ENCODE assay signal across 10 cellular contexts in the genomic region with DNA sequence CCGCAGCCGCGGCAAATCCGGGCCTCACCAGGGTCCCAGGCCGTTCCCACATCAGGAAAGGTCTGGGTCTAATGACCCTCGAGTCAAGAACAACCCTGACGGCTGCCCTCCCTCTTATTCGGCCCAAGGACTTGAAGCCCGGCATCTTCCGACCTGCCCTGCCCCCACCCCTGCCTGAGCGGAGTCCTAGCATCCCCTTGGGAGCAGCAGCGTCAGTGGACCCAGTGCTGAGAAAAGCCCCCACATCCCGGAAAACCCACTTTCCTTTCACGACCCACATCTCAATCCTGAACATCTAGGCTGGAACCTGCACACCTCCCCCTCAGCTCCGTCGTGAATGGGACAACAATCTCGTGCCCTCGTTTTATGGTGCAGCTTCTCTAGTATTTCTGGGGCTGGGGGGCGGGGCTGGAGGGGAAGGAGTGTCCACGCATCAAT. TPM values are rescaled to one million over a fixed set of nuclear protein-coding genes. Genes with fewer than 3 reads are reported as not detected.
A peak's percentile ranks its signal among the peaks of the same experiment; 100 is the strongest.
DNase-seq lines count a peak whose midpoint lies in the region; ATAC-seq, FAIRE-seq and TF ChIP-seq lines count a peak whose summit lies in the region.
"Had no signal": no experiment of that assay in that cellular context is flagged by ENCODE, and none has a peak within 500 bp of the region (broad histone marks: within the 10 kb centered on the region; RNA-seq: fewer than 3 reads in every experiment).

No MANE protein-coding gene starts in this region.

- H3K4me1 ChIP-seq in GM12878 (ENCODE audit: control insufficient read depth, insufficient read depth, low read length) (peaks cover 29% of the 10 kb centered on the region), lower lobe of right lung (peaks cover 44% of the 10 kb centered on the region), transverse colon (peaks cover 26 to 46% (median 37%) of the 10 kb centered on the region in 4 donors)

- H3K9me3 ChIP-seq in GM12878 (replicated peaks; ENCODE audit: control insufficient read depth, insufficient read depth, low read length): no peaks in the 10 kb centered on the region
- H3K9me3 ChIP-seq in lower lobe of right lung: no peaks in the 10 kb centered on the region
- H3K9me3 ChIP-seq in transverse colon: no peaks in the 10 kb centered on the region
- H3K9me3 ChIP-seq: pancreas had no signal

- WGBS in GM12878 (ENCODE audit: insufficient coverage, insufficient replicate concordance, low lambda C conversion rate, missing lambda C conversion rate): 43% methylated on average over 20 of the region's 20 CpGs
- 21 to 47% methylated on average over 3 to 20 of the region's 20 CpGs for WGBS in transverse colon (ENCODE audit: low coverage in 1 of 2), 2 donors

- DNase-seq in activated CD4-positive, alpha-beta T cell treated with anti-CD3 and anti-CD28 coated beads, Interleukin-2, amount 10 ng/mL, durations not matched to agents 24 days and 14 days: no peak
- no peak for DNase-seq in activated CD4-positive, alpha-beta T cell treated with anti-CD3 and anti-CD28 coated beads for 36 hours
- DNase-seq in GM12878 (ENCODE audit: low read depth, low spot score) (no peak), lower lobe of right lung (no peak), transverse colon (no peak), NCI-H1048 (lab: John Stamatoyannopoulos, UW) (no peak)
- no peak for DNase-seq in T-helper 2 cell treated with Interferon-gamma antibody and Interleukin-4, amounts not matched to agents 5 μg/mL and 100 μg/mL, for 36 hours (ENCODE audit: low spot score)
- DNase-seq: NCI-H774 had no signal

- peak overlapping the region; percentile 86 for H3K9ac ChIP-seq in GM12878 (ENCODE audit: control insufficient read depth, insufficient read depth, low read length)

- peak overlapping the region; percentile 92 for H3K4me2 ChIP-seq in GM12878 (ENCODE audit: control insufficient read depth, insufficient read depth)

- H3K4me3 ChIP-seq in GM12878 (peak overlapping the region; percentile 96), lower lobe of right lung (peak overlapping the region; percentile 81), transverse colon (peak overlapping the region in 2 of 4 donors; percentile 6 to 62)

- H3K4me3 Mint-ChIP-seq in activated CD4-positive, alpha-beta T cell treated with anti-CD3 and anti-CD28 coated beads, Interleukin-2, amount 10 ng/mL, durations not matched to agents 24 days and 14 days: no peak overlapping the region
- H3K4me3 Mint-ChIP-seq in activated CD4-positive, alpha-beta T cell treated with anti-CD3 and anti-CD28 coated beads for 36 hours: no peak overlapping the region
- no peak overlapping the region for H3K4me3 Mint-ChIP-seq in T-helper 2 cell treated with Interferon-gamma antibody and Interleukin-4, amounts not matched to agents 5 μg/mL and 100 μg/mL, for 36 hours

- BruUV-seq in GM12878 (replicated peaks; lab: Mats Ljungman, UMichigan): no TSS peak

- no peak overlapping the region for H2AFZ ChIP-seq in GM12878 (ENCODE audit: control insufficient read depth, low read depth, low read length)

- no peak for TF ChIP-seq POLR2A in GM12878 (IDR thresholded peaks at IDR 0.05; ENCODE audit: low read depth, low read length)
- TF ChIP-seq POLR2A in transverse colon (IDR thresholded peaks at IDR 0.05): no peak

- H3K36me3 ChIP-seq in GM12878 (ENCODE audit: control insufficient read depth in 2 of 2, insufficient read depth in 2 of 2, low read length in 1 of 2): peaks cover 8 to 12% of the 10 kb centered on the region in 2 experiments
- peaks cover 55% of the 10 kb centered on the region for H3K36me3 ChIP-seq in lower lobe of right lung
- H3K36me3 ChIP-seq in transverse colon: peaks cover 0 to 17% (median 7%) of the 10 kb centered on the region in 4 donors

- peak overlapping the region; percentile 96; the same call in 1 of the 2 replicates for H3K27ac ChIP-seq in GM12878 (ENCODE audit: control insufficient read depth, insufficient read depth)
- H3K27ac ChIP-seq in lower lobe of right lung: peak overlapping the region; percentile 84
- peak overlapping the region; percentile 90 to 97 (median 94) for H3K27ac ChIP-seq in transverse colon

- intact Hi-C loops in activated CD4-positive, alpha-beta T cell treated with anti-CD3 and anti-CD28 coated beads, Interleukin-2, amount 10 ng/mL, durations not matched to agents 24 days and 14 days (cut with micrococcal nuclease): loop anchor here (2.0 to 10.0 kb wide), 2 partner anchors 111 to 201 kb away; no protein-coding TSS in a partner anchor
- intact Hi-C loops in activated CD4-positive, alpha-beta T cell treated with anti-CD3 and anti-CD28 coated beads for 36 hours (cut with DNase I, micrococcal nuclease): loop anchor here in 1 of 2 experiments (5.0 kb wide), 1 partner anchor 168 kb away; the partner anchor contains the start of genes TP53 and WRAP53
- intact Hi-C loops in GM12878 (cut with micrococcal nuclease; ENCODE audit: unreplicated experiment) (loop anchor here (2.0 to 5.0 kb wide), 4 partner anchors 13 to 201 kb away; partner anchors contain the start of genes TP53 and WRAP53), lower lobe of right lung (cut with DNase I) (no loop called here), transverse colon (cut with DNase I; ENCODE audit: low total_unique reads) (loop anchor here (2.0 to 10.0 kb wide), 3 partner anchors 13 to 111 kb away; no protein-coding TSS in a partner anchor)

- TF ChIP-seq EP300 in GM12878 (IDR thresholded peaks at IDR 0.05; ENCODE audit: borderline replicate concordance in 1 of 2, control insufficient read depth in 1 of 2, low read depth in 2 of 2, low read length in 2 of 2) (no peak), transverse colon (IDR thresholded peaks at IDR 0.05; ENCODE audit: low read depth) (no peak)

- H3K9me3 Mint-ChIP-seq in activated CD4-positive, alpha-beta T cell treated with anti-CD3 and anti-CD28 coated beads, Interleukin-2, amount 10 ng/mL, durations not matched to agents 24 days and 14 days: no peaks in the 10 kb centered on the region
- H3K9me3 Mint-ChIP-seq in activated CD4-positive, alpha-beta T cell treated with anti-CD3 and anti-CD28 coated beads for 36 hours (ENCODE audit: low read depth): no peaks in the 10 kb centered on the region
- H3K9me3 Mint-ChIP-seq in T-helper 2 cell treated with Interferon-gamma antibody and Interleukin-4, amounts not matched to agents 5 μg/mL and 100 μg/mL, for 36 hours: no peaks in the 10 kb centered on the region

- CTCF ChIA-PET in activated CD4-positive, alpha-beta T cell treated with anti-CD3 and anti-CD28 coated beads for 36 hours (lab: Charles Lee): interaction anchor here (0.5 to 2.4 kb wide), 3 partner anchors 21 to 480 kb away, joined by 3 to 20 read pairs (median 4); partner anchors contain the start of gene KDM6B
- CTCF ChIA-PET in GM12878 (lab: Yijun Ruan, JAX): interaction anchor here (1.0 to 2.6 kb wide), 6 partner anchors 16 to 202 kb away, joined by 4 to 28 read pairs (median 16); no protein-coding TSS in a partner anchor

- H3K36me3 Mint-ChIP-seq in activated CD4-positive, alpha-beta T cell treated with anti-CD3 and anti-CD28 coated beads, Interleukin-2, amount 10 ng/mL, durations not matched to agents 24 days and 14 days (ENCODE audit: low read depth): peaks cover 56% of the 10 kb centered on the region
- H3K36me3 Mint-ChIP-seq in activated CD4-positive, alpha-beta T cell treated with anti-CD3 and anti-CD28 coated beads for 36 hours (ENCODE audit: low read depth): peaks cover 44% of the 10 kb centered on the region
- peaks cover 15% of the 10 kb centered on the region for H3K36me3 Mint-ChIP-seq in T-helper 2 cell treated with Interferon-gamma antibody and Interleukin-4, amounts not matched to agents 5 μg/mL and 100 μg/mL, for 36 hours (ENCODE audit: low read depth)

- in situ Hi-C loops in GM12878 (cut with MboI): no loop called here
- in situ Hi-C loops in transverse colon (cut with MboI; ENCODE audit: low pct_ligation_motif_present in 1 of 4, low pct_unique_long_range_greater_than_20kb in 1 of 4, low sequenced_read_pairs in 3 of 4): loop anchor here in 2 of 4 donors (25.0 kb wide), 1 partner anchor 132 kb away; no protein-coding TSS in a partner anchor

- no peaks in the 10 kb centered on the region; the same call in 1 of the 2 replicates for H4K20me1 ChIP-seq in GM12878 (ENCODE audit: control insufficient read depth, insufficient read depth)

- RAD21 ChIA-PET in GM12878 (lab: Charles Lee; ENCODE audit: unreplicated experiment): interaction anchor here (0.6 to 3.1 kb wide), 3 partner anchors 12 to 134 kb away, joined by 3 to 44 read pairs (median 16); partner anchors contain the start of gene KDM6B

- H3K27me3 Mint-ChIP-seq in activated CD4-positive, alpha-beta T cell treated with anti-CD3 and anti-CD28 coated beads, Interleukin-2, amount 10 ng/mL, durations not matched to agents 24 days and 14 days: no peaks in the 10 kb centered on the region
- H3K27me3 Mint-ChIP-seq in activated CD4-positive, alpha-beta T cell treated with anti-CD3 and anti-CD28 coated beads for 36 hours: no peaks in the 10 kb centered on the region
- H3K27me3 Mint-ChIP-seq in T-helper 2 cell treated with Interferon-gamma antibody and Interleukin-4, amounts not matched to agents 5 μg/mL and 100 μg/mL, for 36 hours (ENCODE audit: low read depth): no peaks in the 10 kb centered on the region

- peak overlapping the region; percentile 62 for H3K27ac Mint-ChIP-seq in activated CD4-positive, alpha-beta T cell treated with anti-CD3 and anti-CD28 coated beads, Interleukin-2, amount 10 ng/mL, durations not matched to agents 24 days and 14 days
- H3K27ac Mint-ChIP-seq in activated CD4-positive, alpha-beta T cell treated with anti-CD3 and anti-CD28 coated beads for 36 hours: no peak overlapping the region
- no peak overlapping the region for H3K27ac Mint-ChIP-seq in T-helper 2 cell treated with Interferon-gamma antibody and Interleukin-4, amounts not matched to agents 5 μg/mL and 100 μg/mL, for 36 hours

- TF ChIP-seq RAD21 in GM12878 (IDR thresholded peaks at IDR 0.05; ENCODE audit: insufficient read depth, low read depth, low read length): no peak

- H3K4me1 Mint-ChIP-seq in activated CD4-positive, alpha-beta T cell treated with anti-CD3 and anti-CD28 coated beads, Interleukin-2, amount 10 ng/mL, durations not matched to agents 24 days and 14 days: peaks cover 30% of the 10 kb centered on the region
- H3K4me1 Mint-ChIP-seq in activated CD4-positive, alpha-beta T cell treated with anti-CD3 and anti-CD28 coated beads for 36 hours: peaks cover 31% of the 10 kb centered on the region
- H3K4me1 Mint-ChIP-seq in T-helper 2 cell treated with Interferon-gamma antibody and Interleukin-4, amounts not matched to agents 5 μg/mL and 100 μg/mL, for 36 hours (ENCODE audit: low read depth): peaks cover 20% of the 10 kb centered on the region

- no peak for FAIRE-seq in GM12878 (lab: Jason Lieb, UNC)
- FAIRE-seq: pancreas had no signal

- SMC1A ChIA-PET in GM12878 (lab: Charles Lee; ENCODE audit: uncharacterized antibody, unreplicated experiment): interaction anchor here (0.6 to 0.8 kb wide), 2 partner anchors 11 to 16 kb away, joined by 3 read pairs; no protein-coding TSS in a partner anchor

- POLR2A ChIA-PET in activated CD4-positive, alpha-beta T cell treated with anti-CD3 and anti-CD28 coated beads for 36 hours (lab: Charles Lee): interaction anchor here (0.6 to 1.1 kb wide), 2 partner anchors 60 to 326 kb away, joined by 3 to 4 read pairs; partner anchors contain the start of gene RNF227
- POLR2A ChIA-PET in GM12878 (lab: Charles Lee): interaction anchor here (0.5 to 1.9 kb wide), 3 partner anchors 11 to 82 kb away, joined by 3 to 6 read pairs (median 3); no protein-coding TSS in a partner anchor

- TF ChIP-seq CTCF in GM12878 (IDR thresholded peaks at IDR 0.05 in 2 of 3, conservative IDR thresholded peaks at IDR 0.05 in 1 of 3; ENCODE audit: control insufficient read depth in 2 of 3, extremely low read depth in 1 of 3, insufficient read depth in 1 of 3, low read depth in 3 of 3, low read length in 3 of 3): no peak
- TF ChIP-seq CTCF in lower lobe of right lung (IDR thresholded peaks at IDR 0.05): no peak
- no peak for TF ChIP-seq CTCF in transverse colon (IDR thresholded peaks at IDR 0.05)

- ATAC-seq in activated CD4-positive, alpha-beta T cell treated with anti-CD3 and anti-CD28 coated beads for 36 hours: no peak
- ATAC-seq in GM12878: no peak
- no peak for ATAC-seq in lower lobe of right lung
- no peak for ATAC-seq in HG03159 (IDR thresholded peaks at IDR 0.05; ENCODE audit: unreplicated experiment)
- ATAC-seq: pancreas had no signal

- peaks cover 17% of the 10 kb centered on the region for H3K79me2 ChIP-seq in GM12878 (ENCODE audit: control insufficient read depth, insufficient read depth, low read length)

- H3K27me3 ChIP-seq in GM12878 (replicated peaks in 1 of 2; ENCODE audit: control insufficient read depth in 2 of 2, insufficient read depth in 2 of 2, low read length in 1 of 2) (no peaks in the 10 kb centered on the region), lower lobe of right lung (ENCODE audit: low read depth) (no peaks in the 10 kb centered on the region), transverse colon (no peaks in the 10 kb centered on the region)
- H3K27me3 ChIP-seq: pancreas had no signal

RNA-seq across cellular contexts. Expression of gene TMEM88, which starts 0.8 kb away (rescaled TPM):
- total RNA-seq in activated CD4-positive, alpha-beta T cell treated with anti-CD3 and anti-CD28 coated beads, Interleukin-2, amount 10 ng/mL, durations not matched to agents 24 days and 14 days: 6.1 and 7.1 TPM in 2 replicates
- 1 to 10 TPM; 3.5 to 5.6 TPM for total RNA-seq in activated CD4-positive, alpha-beta T cell treated with anti-CD3 and anti-CD28 coated beads for 36 hours
- 3.8 and 4.1 TPM in 2 replicates for total RNA-seq in GM12878 (2013; cell fraction: nucleolus; rRNA removed)
- total RNA-seq in GM12878 (2014; rRNA removed) (0.16 and 0.62 TPM in 2 replicates), GM12878 (2014; rRNA removed; fragmentation: Illumina TruSeq; extraction: Trizol) (0.28 TPM in 1 of 2 replicates, not detected in the other), GM12878 (2021) (0.69 and 1.1 TPM in 2 replicates), lower lobe of right lung (12.0 TPM), transverse colon (10 to 100 TPM in 1 of 4 donors, 1 to 10 TPM in 3; 2.4 to 13.1 (median 6.8) TPM)
- not detected for polyA plus RNA-seq in GM12878 (2011; ENCODE audit: low read depth)
- polyA plus RNA-seq in GM12878 (2011; rRNA removed) (0.20 TPM in 1 of 2 replicates, not detected in the other), GM12878 (2014; fragmentation: Illumina TruSeq; extraction: Trizol) (0.21 TPM in 1 of 2 replicates, not detected in the other), GM12878 (2014; fragmentation: Nextera tagmentation; extraction: Ambion mirVana) (not detected), GM12878 (2014; rRNA removed) (0.22 and 2.2 TPM in 2 replicates), GM12878 (2016; fragmentation: Nextera tagmentation; extraction: Ambion mirVana) (under 1 TPM in 1 of 2 experiments, not detected in 1; 0.24 TPM)
- 0.17 and 0.27 TPM in 2 replicates for polyA plus RNA-seq in GM12878 (2011; cell fraction: cytosol; rRNA removed)
- polyA plus RNA-seq in GM12878 (2011; cell fraction: nucleus; rRNA removed): 3.4 and 5.0 TPM in 2 replicates
- 1.2 TPM in 2 replicates for polyA plus RNA-seq in GM12878 (2012)
- not detected in 2 replicates for polyA minus RNA-seq in GM12878 (2011; rRNA and poly(A)+ RNA removed)
- polyA minus RNA-seq in GM12878 (2011; cell fraction: cytosol; rRNA and poly(A)+ RNA removed): not detected in 2 replicates
- polyA minus RNA-seq in GM12878 (2011; cell fraction: nucleus; rRNA and poly(A)+ RNA removed): 0.97 and 1.9 TPM in 2 replicates

RNA-seq across cellular contexts. Expression of gene NAA38, which starts 1.7 kb away (rescaled TPM):
- total RNA-seq in activated CD4-positive, alpha-beta T cell treated with anti-CD3 and anti-CD28 coated beads, Interleukin-2, amount 10 ng/mL, durations not matched to agents 24 days and 14 days: 45.2 and 47.5 TPM in 2 replicates
- total RNA-seq in activated CD4-positive, alpha-beta T cell treated with anti-CD3 and anti-CD28 coated beads for 36 hours: 10 to 100 TPM; 64.7 to 79.8 TPM
- total RNA-seq in GM12878 (2013; cell fraction: nucleolus; rRNA removed): 5.1 and 8.1 TPM in 2 replicates
- total RNA-seq in GM12878 (2014; rRNA removed) (197 and 248 TPM in 2 replicates), GM12878 (2014; rRNA removed; fragmentation: Illumina TruSeq; extraction: Trizol) (98.5 and 108 TPM in 2 replicates), GM12878 (2021) (112 and 116 TPM in 2 replicates), lower lobe of right lung (61.5 TPM), transverse colon (10 to 100 TPM; 59.8 to 95.3 (median 86.5) TPM)
- polyA plus RNA-seq in GM12878 (2011; ENCODE audit: low read depth): 18.5 TPM
- polyA plus RNA-seq in GM12878 (2011; rRNA removed) (28.4 and 82.1 TPM in 2 replicates), GM12878 (2014; fragmentation: Illumina TruSeq; extraction: Trizol) (2.7 and 31.5 TPM in 2 replicates), GM12878 (2014; fragmentation: Nextera tagmentation; extraction: Ambion mirVana) (100 to 1,000 TPM; 206 to 231 TPM), GM12878 (2014; rRNA removed) (223 and 292 TPM in 2 replicates), GM12878 (2016; fragmentation: Nextera tagmentation; extraction: Ambion mirVana) (100 to 1,000 TPM; 323 to 337 TPM)
- 113 and 206 TPM in 2 replicates for polyA plus RNA-seq in GM12878 (2011; cell fraction: cytosol; rRNA removed)
- polyA plus RNA-seq in GM12878 (2011; cell fraction: nucleus; rRNA removed): 131 and 137 TPM in 2 replicates
- polyA plus RNA-seq in GM12878 (2012): 83.2 and 107 TPM in 2 replicates
- polyA minus RNA-seq in GM12878 (2011; rRNA and poly(A)+ RNA removed): 15.4 and 31.2 TPM in 2 replicates
- polyA minus RNA-seq in GM12878 (2011; cell fraction: cytosol; rRNA and poly(A)+ RNA removed): 64.1 and 73.8 TPM in 2 replicates
- polyA minus RNA-seq in GM12878 (2011; cell fraction: nucleus; rRNA and poly(A)+ RNA removed): 21.2 and 34.0 TPM in 2 replicates

RNA-seq across cellular contexts. Expression of gene CYB5D1, which starts 2.1 kb away (rescaled TPM):
- total RNA-seq in activated CD4-positive, alpha-beta T cell treated with anti-CD3 and anti-CD28 coated beads, Interleukin-2, amount 10 ng/mL, durations not matched to agents 24 days and 14 days: 12.7 and 14.0 TPM in 2 replicates
- 10 to 100 TPM; 12.5 to 12.6 TPM for total RNA-seq in activated CD4-positive, alpha-beta T cell treated with anti-CD3 and anti-CD28 coated beads for 36 hours
- total RNA-seq in GM12878 (2013; cell fraction: nucleolus; rRNA removed): 6.3 and 10.0 TPM in 2 replicates
- total RNA-seq in GM12878 (2014; rRNA removed) (6.8 and 8.4 TPM in 2 replicates), GM12878 (2014; rRNA removed; fragmentation: Illumina TruSeq; extraction: Trizol) (5.8 and 6.6 TPM in 2 replicates), GM12878 (2021) (7.7 and 7.9 TPM in 2 replicates), lower lobe of right lung (12.6 TPM), transverse colon (10 to 100 TPM in 1 of 4 donors, 1 to 10 TPM in 2, not detected in 1; 4.9 to 50.4 (median 9.6) TPM)
- 2.1 TPM for polyA plus RNA-seq in GM12878 (2011; ENCODE audit: low read depth)
- polyA plus RNA-seq in GM12878 (2011; rRNA removed) (6.1 and 7.3 TPM in 2 replicates), GM12878 (2014; fragmentation: Illumina TruSeq; extraction: Trizol) (8.7 and 10.7 TPM in 2 replicates), GM12878 (2014; fragmentation: Nextera tagmentation; extraction: Ambion mirVana) (1 to 10 TPM; 1.6 TPM), GM12878 (2014; rRNA removed) (6.9 and 8.1 TPM in 2 replicates), GM12878 (2016; fragmentation: Nextera tagmentation; extraction: Ambion mirVana) (1 to 10 TPM; 4.3 to 5.0 TPM)
- polyA plus RNA-seq in GM12878 (2011; cell fraction: cytosol; rRNA removed): 5.0 and 6.7 TPM in 2 replicates
- polyA plus RNA-seq in GM12878 (2011; cell fraction: nucleus; rRNA removed): 3.3 and 4.2 TPM in 2 replicates
- 4.1 and 5.5 TPM in 2 replicates for polyA plus RNA-seq in GM12878 (2012)
- polyA minus RNA-seq in GM12878 (2011; rRNA and poly(A)+ RNA removed): 3.7 and 6.3 TPM in 2 replicates
- 1.6 and 2.4 TPM in 2 replicates for polyA minus RNA-seq in GM12878 (2011; cell fraction: cytosol; rRNA and poly(A)+ RNA removed)
- polyA minus RNA-seq in GM12878 (2011; cell fraction: nucleus; rRNA and poly(A)+ RNA removed): 3.1 and 11.2 TPM in 2 replicates

RNA-seq across cellular contexts. Expression of gene KDM6B, which starts 21.6 kb away (rescaled TPM):
- total RNA-seq in activated CD4-positive, alpha-beta T cell treated with anti-CD3 and anti-CD28 coated beads, Interleukin-2, amount 10 ng/mL, durations not matched to agents 24 days and 14 days: 121 and 128 TPM in 2 replicates
- total RNA-seq in activated CD4-positive, alpha-beta T cell treated with anti-CD3 and anti-CD28 coated beads for 36 hours: 10 to 100 TPM; 37.3 to 46.2 TPM
- 30.6 and 36.2 TPM in 2 replicates for total RNA-seq in GM12878 (2013; cell fraction: nucleolus; rRNA removed)
- total RNA-seq in GM12878 (2014; rRNA removed) (1.2 and 9.8 TPM in 2 replicates), GM12878 (2014; rRNA removed; fragmentation: Illumina TruSeq; extraction: Trizol) (1.7 and 6.3 TPM in 2 replicates), GM12878 (2021) (19.7 and 21.4 TPM in 2 replicates), lower lobe of right lung (46.1 TPM), transverse colon (10 to 100 TPM; 18.3 to 33.7 (median 30.2) TPM)
- polyA plus RNA-seq in GM12878 (2011; ENCODE audit: low read depth): 2.1 TPM
- polyA plus RNA-seq in GM12878 (2011; rRNA removed) (1.3 and 2.4 TPM in 2 replicates), GM12878 (2014; fragmentation: Illumina TruSeq; extraction: Trizol) (0.92 and 2.1 TPM in 2 replicates), GM12878 (2014; fragmentation: Nextera tagmentation; extraction: Ambion mirVana) (under 1 TPM; 0.05 to 0.07 TPM), GM12878 (2014; rRNA removed) (4.4 and 33.5 TPM in 2 replicates), GM12878 (2016; fragmentation: Nextera tagmentation; extraction: Ambion mirVana) (1 to 10 TPM in 1 of 2 experiments, under 1 TPM in 1; 0.91 to 1.7 TPM)
- polyA plus RNA-seq in GM12878 (2011; cell fraction: cytosol; rRNA removed): 1.3 and 1.6 TPM in 2 replicates
- polyA plus RNA-seq in GM12878 (2011; cell fraction: nucleus; rRNA removed): 16.6 and 37.4 TPM in 2 replicates
- 12.8 and 15.1 TPM in 2 replicates for polyA plus RNA-seq in GM12878 (2012)
- 11.1 and 16.4 TPM in 2 replicates for polyA minus RNA-seq in GM12878 (2011; rRNA and poly(A)+ RNA removed)
- polyA minus RNA-seq in GM12878 (2011; cell fraction: cytosol; rRNA and poly(A)+ RNA removed): 4.5 and 4.7 TPM in 2 replicates
- 28.2 and 41.9 TPM in 2 replicates for polyA minus RNA-seq in GM12878 (2011; cell fraction: nucleus; rRNA and poly(A)+ RNA removed)

RNA-seq across cellular contexts. Expression of gene CHD3, which starts 32.9 kb away (rescaled TPM):
- 152 and 158 TPM in 2 replicates for total RNA-seq in activated CD4-positive, alpha-beta T cell treated with anti-CD3 and anti-CD28 coated beads, Interleukin-2, amount 10 ng/mL, durations not matched to agents 24 days and 14 days
- 100 to 1,000 TPM; 145 to 161 TPM for total RNA-seq in activated CD4-positive, alpha-beta T cell treated with anti-CD3 and anti-CD28 coated beads for 36 hours
- 85.9 and 102 TPM in 2 replicates for total RNA-seq in GM12878 (2013; cell fraction: nucleolus; rRNA removed)
- total RNA-seq in GM12878 (2014; rRNA removed) (53.9 and 58.8 TPM in 2 replicates), GM12878 (2014; rRNA removed; fragmentation: Illumina TruSeq; extraction: Trizol) (36.8 and 37.4 TPM in 2 replicates), GM12878 (2021) (77.5 and 86.8 TPM in 2 replicates), lower lobe of right lung (77.9 TPM), transverse colon (10 to 100 TPM; 53.0 to 71.6 (median 62.0) TPM)
- 32.2 TPM for polyA plus RNA-seq in GM12878 (2011; ENCODE audit: low read depth)
- polyA plus RNA-seq in GM12878 (2011; rRNA removed) (32.2 and 40.8 TPM in 2 replicates), GM12878 (2014; fragmentation: Illumina TruSeq; extraction: Trizol) (53.9 and 56.1 TPM in 2 replicates), GM12878 (2014; fragmentation: Nextera tagmentation; extraction: Ambion mirVana) (1 to 10 TPM; 1.4 to 3.3 TPM), GM12878 (2014; rRNA removed) (55.1 and 69.0 TPM in 2 replicates), GM12878 (2016; fragmentation: Nextera tagmentation; extraction: Ambion mirVana) (10 to 100 TPM; 13.2 to 14.4 TPM)
- polyA plus RNA-seq in GM12878 (2011; cell fraction: cytosol; rRNA removed): 54.9 and 68.6 TPM in 2 replicates
- polyA plus RNA-seq in GM12878 (2011; cell fraction: nucleus; rRNA removed): 210 and 271 TPM in 2 replicates
- 61.0 and 78.0 TPM in 2 replicates for polyA plus RNA-seq in GM12878 (2012)
- polyA minus RNA-seq in GM12878 (2011; rRNA and poly(A)+ RNA removed): 62.9 and 77.4 TPM in 2 replicates
- polyA minus RNA-seq in GM12878 (2011; cell fraction: cytosol; rRNA and poly(A)+ RNA removed): 29.1 and 43.7 TPM in 2 replicates
- 36.8 and 69.3 TPM in 2 replicates for polyA minus RNA-seq in GM12878 (2011; cell fraction: nucleus; rRNA and poly(A)+ RNA removed)
